ENCODE assay signal across 26 cellular contexts in the genomic region with DNA sequence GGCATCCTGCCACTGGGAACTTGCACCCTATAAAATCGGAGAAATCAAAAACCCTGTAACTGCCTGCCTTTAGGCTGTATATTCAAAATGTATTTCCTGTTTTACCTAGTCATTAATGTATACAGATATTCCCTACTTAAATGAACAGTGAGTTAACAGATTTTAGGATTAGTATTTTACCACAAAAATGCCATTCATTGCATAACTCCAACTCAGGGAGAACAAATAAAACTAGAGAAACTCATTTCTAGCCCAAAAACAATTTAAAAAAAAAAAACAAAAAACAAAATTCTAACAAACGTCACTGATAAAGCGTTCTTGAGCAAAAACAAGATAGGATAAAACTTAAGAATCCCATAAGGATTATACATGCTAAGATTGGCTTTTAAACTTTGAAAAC.
"Had no signal": no experiment of that assay in that cellular context is flagged by ENCODE, and none has a peak within 500 bp of the region (broad histone marks: within the 10 kb centered on the region; RNA-seq: fewer than 3 reads in every experiment).

No MANE protein-coding gene starts in this region.

- H3K4me3 ChIP-seq: dorsolateral prefrontal cortex, esophagus squamous epithelium, left ventricle myocardium inferior, lower lobe of right lung, neural progenitor cell, ovary, right atrium auricular region, sigmoid colon, stomach, thoracic aorta, transverse colon had no signal

- H3K36me3 ChIP-seq: ovary had no signal

- DNase-seq: cortex of kidney; dorsolateral prefrontal cortex; effector CD8-positive, alpha-beta T cell; esophagus squamous epithelium; foreskin keratinocyte; immature natural killer cell; kidney; left cardiac atrium; left ventricle myocardium inferior; lower lobe of right lung; mesenchymal stem cell; midbrain; nucleus accumbens; ovary; sigmoid colon; small intestine; stimulated activated CD4-positive, alpha-beta T cell treated with anti-CD3 and anti-CD28 coated beads, Interleukin-12 subunit alpha, Interleukin-12 subunit beta, amount 100 ng/mL, for 4 hours; stimulated activated naive CD4-positive, alpha-beta T cell; stomach; substantia nigra; transverse colon had no signal

- H2AFZ ChIP-seq: neural progenitor cell had no signal

- H3K9ac ChIP-seq: neural progenitor cell had no signal

- H3K4me3 Mint-ChIP-seq: immature natural killer cell; natural killer cell treated with Interleukin-12 subunit alpha and Interleukin-12 subunit beta and Interleukin-15 and Interleukin-18, amount 100 ng/mL, for 72 hours; neural progenitor cell had no signal

- H3K4me1 ChIP-seq: foreskin keratinocyte, neural progenitor cell had no signal

- H3K4me2 ChIP-seq: neural progenitor cell had no signal

- H3K27ac Mint-ChIP-seq: natural killer cell treated with Interleukin-12 subunit alpha and Interleukin-12 subunit beta and Interleukin-15 and Interleukin-18, amount 100 ng/mL, for 72 hours; neural progenitor cell had no signal

- H3K9me3 Mint-ChIP-seq: immature natural killer cell; natural killer cell treated with Interleukin-12 subunit alpha and Interleukin-12 subunit beta and Interleukin-15 and Interleukin-18, amount 100 ng/mL, for 72 hours; neural progenitor cell had no signal

- H3K27ac ChIP-seq: dorsolateral prefrontal cortex, epithelial cell of prostate, esophagus squamous epithelium, foreskin keratinocyte, left ventricle myocardium inferior, lower lobe of right lung, neural progenitor cell, ovary, right atrium auricular region, sigmoid colon, stomach, thoracic aorta, transverse colon had no signal

- H3K9me3 ChIP-seq: esophagus squamous epithelium, left ventricle myocardium inferior, lower lobe of right lung, ovary, right atrium auricular region, sigmoid colon, stomach, thoracic aorta, transverse colon had no signal

- H3K27me3 Mint-ChIP-seq: natural killer cell treated with Interleukin-12 subunit alpha and Interleukin-12 subunit beta and Interleukin-15 and Interleukin-18, amount 100 ng/mL, for 72 hours had no signal

- H3K27me3 ChIP-seq: dorsolateral prefrontal cortex, esophagus squamous epithelium, foreskin keratinocyte, neural progenitor cell, ovary, right atrium auricular region, sigmoid colon, stomach, transverse colon had no signal

- ATAC-seq: foreskin keratinocyte; left cardiac atrium; lower lobe of right lung; natural killer cell treated with Interleukin-12 subunit alpha and Interleukin-12 subunit beta and Interleukin-15 and Interleukin-18, amount 100 ng/mL, for 72 hours had no signal
